In the genomic region with DNA sequence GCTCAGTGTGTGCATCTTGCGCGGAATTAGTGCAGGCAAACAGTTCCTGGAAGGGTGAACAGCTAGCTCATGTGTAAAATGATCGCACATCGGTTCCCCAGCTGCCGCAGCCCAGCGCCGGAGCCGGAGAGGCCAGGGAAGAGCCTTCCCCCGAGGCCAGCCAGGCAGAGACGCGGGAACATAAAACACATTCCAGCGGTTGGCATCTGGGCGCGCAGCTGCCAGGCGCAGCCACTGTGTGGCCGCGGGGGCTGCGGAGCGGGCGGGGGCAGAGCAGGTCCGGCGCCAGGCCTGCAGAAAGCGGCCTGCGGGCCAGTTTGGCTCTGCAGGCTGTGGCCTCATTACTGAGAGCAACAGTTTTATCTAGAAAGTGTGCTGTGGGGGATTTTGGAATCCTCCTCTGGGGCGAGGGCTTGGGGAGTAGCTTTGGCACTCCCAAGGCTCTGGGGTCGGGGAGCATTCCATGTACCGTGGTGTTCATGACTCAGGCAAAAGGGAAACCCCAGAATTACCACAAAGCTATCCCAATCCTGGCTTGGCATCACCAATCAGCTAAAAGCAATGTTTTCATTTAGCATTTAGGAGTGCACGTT, we compare ENCODE assay signal across 10 cellular contexts.
DNase-seq lines count a peak whose midpoint lies in the region; ATAC-seq, FAIRE-seq and TF ChIP-seq lines count a peak whose summit lies in the region.
"Had no signal": no experiment of that assay in that cellular context is flagged by ENCODE, and none has a peak within 500 bp of the region (broad histone marks: within the 10 kb centered on the region; RNA-seq: fewer than 3 reads in every experiment).

No MANE protein-coding gene starts in this region.

- TF ChIP-seq CTCF in right atrium auricular region (IDR thresholded peaks at IDR 0.05) (no peak), lower leg skin (IDR thresholded peaks at IDR 0.05) (no peak)

- H3K9ac ChIP-seq in duodenal mucosa (ENCODE audit: low read depth in 1 of 2, low read length in 2 of 2) = peak overlapping the region in 1 of 2 donors; percentile 18

- no peaks in the 10 kb centered on the region for H3K9me3 ChIP-seq in right atrium auricular region
- no peaks in the 10 kb centered on the region for H3K9me3 ChIP-seq in duodenal mucosa (ENCODE audit: control insufficient read depth in 1 of 2, low read length in 2 of 2)

- ATAC-seq in Right ventricle myocardium inferior (peak; percentile 59), GM19455 (IDR thresholded peaks at IDR 0.05; ENCODE audit: unreplicated experiment) (no peak)

- H3K27me3 ChIP-seq in right atrium auricular region (no peaks in the 10 kb centered on the region), duodenal mucosa (ENCODE audit: control insufficient read depth in 1 of 2, insufficient read depth in 2 of 2, low read length in 2 of 2) (no peaks in the 10 kb centered on the region)

- H3K4me1 ChIP-seq in right atrium auricular region (peaks cover 0 to 3% of the 10 kb centered on the region in 2 donors), duodenal mucosa (ENCODE audit: control insufficient read depth in 1 of 2, insufficient read depth in 2 of 2, low read length in 2 of 2) (peaks cover 3 to 5% of the 10 kb centered on the region in 2 donors)

- intact Hi-C loops in Right ventricle myocardium inferior (cut with DNase I) (no loop called here), lower leg skin (cut with DNase I; ENCODE audit: low total_unique reads) (no loop called here)

- DNase-seq in Right ventricle myocardium inferior (ENCODE audit: missing footprints) (peak; percentile 64), right atrium auricular region (ENCODE audit: low spot score) (no peak), lower leg skin (ENCODE audit: low spot score in 2 of 2) (no peak), urothelium cell line (ENCODE audit: low spot score) (peak; percentile 73), putamen (ENCODE audit: low spot score) (no peak), HUDEP-2 (lab: John Stamatoyannopoulos, UW; ENCODE audit: unreplicated experiment in 76 of 76) (no peak)
- DNase-seq: NCI-H446 treated with DMSO at 0.1 percent for 48 hours, small intestine had no signal

- TF ChIP-seq POLR2A in lower leg skin (IDR thresholded peaks at IDR 0.05) = no peak

- H3K4me3 ChIP-seq in right atrium auricular region = peak overlapping the region in 1 of 2 donors; percentile 34
- H3K4me3 ChIP-seq in duodenal mucosa (ENCODE audit: low read depth in 1 of 2, low read length in 2 of 2) = peak overlapping the region; percentile 44 to 60
- peak overlapping the region; percentile 13 for H3K4me3 ChIP-seq in lower leg skin (ENCODE audit: low read depth, poor library complexity, severe bottlenecking)

- H3K27ac ChIP-seq in right atrium auricular region = no peak overlapping the region
- no peak overlapping the region for H3K27ac ChIP-seq in duodenal mucosa (ENCODE audit: low read depth, low read length)

- H3K36me3 ChIP-seq in right atrium auricular region (no peaks in the 10 kb centered on the region), duodenal mucosa (ENCODE audit: control insufficient read depth in 1 of 2, insufficient read depth in 2 of 2, low read length in 2 of 2) (no peaks in the 10 kb centered on the region)

- 10 to 20% methylated on average over 27 to 28 of the region's 28 CpGs for WGBS in lower leg skin, 2 donors

- peak; percentile 23 for FAIRE-seq in urothelium cell line (lab: Jason Lieb, UNC)
- FAIRE-seq: small intestine had no signal

Comparison
In these comparisons a context has a peak if more than half of its experiments do, and no peak if none do; other contexts are left out.
1. DNase-seq: peak in Right ventricle myocardium inferior (single experiment) and urothelium cell line (single experiment); none in right atrium auricular region (single experiment), lower leg skin (0 of 2), putamen (single experiment) and HUDEP-2 (0 of 76).